Comparison of ENCODE assay signal across 14 cellular contexts in the genomic region with DNA sequence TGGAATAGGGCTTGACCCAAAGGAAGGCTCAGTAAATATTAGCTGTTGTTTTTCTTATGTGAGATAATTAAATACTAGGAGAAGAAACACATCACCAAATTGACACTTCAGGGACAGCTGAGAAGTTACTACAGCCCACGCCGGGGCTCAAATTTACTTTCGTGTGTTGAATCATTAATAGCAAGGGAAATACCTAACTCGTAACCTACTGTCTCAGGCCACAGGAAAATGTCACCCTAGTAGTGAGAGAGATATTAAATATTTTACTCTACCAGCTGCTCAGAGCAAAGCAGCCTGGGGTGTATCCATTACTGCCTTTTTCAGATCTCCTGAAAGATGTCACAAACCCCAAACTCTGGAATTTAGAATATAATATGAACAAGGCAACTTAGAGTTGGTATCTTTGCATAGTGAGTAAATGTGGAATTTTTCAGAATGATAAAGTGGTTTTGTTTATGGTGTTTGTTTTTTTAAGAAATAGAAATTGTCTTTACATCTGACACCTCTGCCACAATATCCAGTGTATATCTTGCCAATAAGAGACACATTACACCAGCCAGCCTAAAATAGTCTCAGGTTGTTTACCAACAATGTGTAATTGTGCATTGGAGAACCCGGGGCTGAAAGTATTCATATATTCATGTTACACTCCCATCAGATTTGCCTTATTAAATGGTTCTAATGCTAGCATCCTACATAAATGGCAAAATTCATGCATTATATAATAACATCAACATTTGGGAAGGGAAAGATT. TPM values are rescaled to one million over a fixed set of nuclear protein-coding genes. Genes with fewer than 3 reads are reported as not detected.
DNase-seq lines count a peak whose midpoint lies in the region; ATAC-seq and TF ChIP-seq lines count a peak whose summit lies in the region.
"Had no signal": no experiment of that assay in that cellular context is flagged by ENCODE, and none has a peak within 500 bp of the region (broad histone marks: within the 10 kb centered on the region; RNA-seq: fewer than 3 reads in every experiment).

No MANE protein-coding gene starts in this region.

- peak; percentile 95 for ATAC-seq in GM18511 (IDR thresholded peaks at IDR 0.05; ENCODE audit: unreplicated experiment)
- ATAC-seq in GM21423 (IDR thresholded peaks at IDR 0.05; ENCODE audit: unreplicated experiment) = peak; percentile 91
- peak; percentile 88 for ATAC-seq in HG03066 (IDR thresholded peaks at IDR 0.05; ENCODE audit: low read depth, unreplicated experiment)
- no peak for ATAC-seq in GM21526 (IDR thresholded peaks at IDR 0.05; ENCODE audit: low FRiP score, unreplicated experiment)
- no peak for ATAC-seq in foreskin keratinocyte
- ATAC-seq: left ventricle myocardium superior had no signal

- H3K27me3 ChIP-seq in colonic mucosa = no peaks in the 10 kb centered on the region
- no peaks in the 10 kb centered on the region for H3K27me3 ChIP-seq in foreskin keratinocyte
- H3K27me3 ChIP-seq: tibial artery had no signal

- no peak for DNase-seq in colonic mucosa
- no peak for DNase-seq in hypothalamus (lab: John Stamatoyannopoulos, UW)
- no peak for DNase-seq in NCI-H128 (lab: John Stamatoyannopoulos, UW; ENCODE audit: unreplicated experiment)
- DNase-seq in foreskin keratinocyte = no peak
- DNase-seq: dermis blood vessel endothelial cell, glutamatergic neuron, H7, left ventricle myocardium superior, NCI-H524, tibial artery had no signal

- no peaks in the 10 kb centered on the region for H3K36me3 ChIP-seq in colonic mucosa

- TF ChIP-seq CTCF in colonic mucosa (IDR thresholded peaks at IDR 0.05) (no peak), foreskin keratinocyte (conservative IDR thresholded peaks at IDR 0.05) (no peak)

- H3K9ac ChIP-seq in colonic mucosa (ENCODE audit: low read depth in 2 of 2, low read length in 2 of 2) = no peak overlapping the region

- peaks cover 5% of the 10 kb centered on the region for H3K4me1 ChIP-seq in colonic mucosa
- H3K4me1 ChIP-seq in foreskin keratinocyte = no peaks in the 10 kb centered on the region

- intact Hi-C loops in colonic mucosa (cut with DNase I) = no loop called here

- H3K9me3 ChIP-seq in colonic mucosa = no peaks in the 10 kb centered on the region
- H3K9me3 ChIP-seq: tibial artery had no signal

- H3K27ac ChIP-seq in colonic mucosa = peak overlapping the region; percentile 59
- H3K27ac ChIP-seq in foreskin keratinocyte = no peak overlapping the region
- H3K27ac ChIP-seq: tibial artery had no signal

- no peak overlapping the region for H3K4me3 ChIP-seq in colonic mucosa
- H3K4me3 ChIP-seq: tibial artery had no signal

RNA-seq across cellular contexts. Expression of a gene that starts 48.4 kb away (rescaled TPM):
- 100 to 1,000 TPM; 263 to 359 TPM for total RNA-seq in colonic mucosa
- 13.5 and 14.7 TPM in 2 replicates for total RNA-seq in foreskin keratinocyte
- 2.4 and 2.9 TPM in 2 replicates for polyA plus RNA-seq in foreskin keratinocyte

Comparison
In these comparisons a context has a peak if more than half of its experiments do, and no peak if none do; other contexts are left out.
1. ATAC-seq: peak in GM18511 (single experiment), GM21423 (single experiment) and HG03066 (single experiment); none in GM21526 (single experiment) and foreskin keratinocyte (single experiment).
2. RNA of a gene that starts 48.4 kb away (total RNA-seq): 263 to 359 TPM in colonic mucosa; 13.5 to 14.7 TPM in foreskin keratinocyte; every median in the first group is over 10 times any median in the second.